Comparison of ENCODE assay signal across 34 cellular contexts in the genomic region with DNA sequence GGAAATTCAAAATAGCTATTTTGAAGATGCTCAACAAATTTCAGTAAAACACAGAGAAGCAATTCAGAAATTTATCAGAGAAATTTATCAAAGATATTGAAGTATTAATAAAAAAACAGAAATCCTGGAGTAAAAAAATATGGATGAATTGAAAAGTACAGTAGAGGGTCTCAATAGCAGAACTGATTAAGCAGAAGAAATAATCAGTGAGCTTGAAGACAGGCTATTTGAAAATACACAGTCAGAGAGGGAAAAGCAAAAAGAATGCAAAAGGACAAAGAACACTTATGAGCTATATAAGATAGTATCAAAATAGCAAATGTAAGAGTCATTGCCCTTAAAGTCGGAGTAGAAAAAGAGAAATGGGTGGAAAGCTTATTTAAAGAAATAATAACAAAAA.
"Had no signal": no experiment of that assay in that cellular context is flagged by ENCODE, and none has a peak within 500 bp of the region (broad histone marks: within the 10 kb centered on the region; RNA-seq: fewer than 3 reads in every experiment).

No MANE protein-coding gene starts in this region.

- H3K36me3 ChIP-seq: MG63 had no signal

- H3K4me2 ChIP-seq: KMS-11 had no signal

- H3K4me3 ChIP-seq: MG63 had no signal

- H3K27ac ChIP-seq: KMS-11 had no signal

- H3K9ac ChIP-seq: KMS-11 had no signal

- DNase-seq: Karpas-422, Kasumi-1, MG63, MM.1S, MV-4-11, NCI-H1048, NCI-H1092, NCI-H1092 treated with DMSO at 0.1 percent for 48 hours, NCI-H1105, NCI-H1105 treated with DMSO at 0.1 percent for 48 hours, NCI-H1417, NCI-H1417 treated with DMSO at 0.1 percent for 48 hours, NCI-H1436, NCI-H1436 treated with DMSO at 0.1 percent for 48 hours, NCI-H146, NCI-H1694, NCI-H1694 treated with DMSO at 0.1 percent for 48 hours, NCI-H187, NCI-H187 treated with DMSO at 0.1 percent for 48 hours, NCI-H1930, NCI-H2029, NCI-H2029 treated with DMSO at 0.1 percent for 48 hours, NCI-H2081, NCI-H2081 treated with DMSO at 0.1 percent for 48 hours, NCI-H2107, NCI-H2171, NCI-H2171 treated with DMSO at 0.1 percent for 48 hours, NCI-H2227 treated with DMSO at 0.1 percent for 48 hours, NCI-H226, NCI-H345, NCI-H446, NCI-H446 treated with DMSO at 0.1 percent for 48 hours, NCI-H510A had no signal

- H3K27me3 ChIP-seq: MG63 had no signal
